ENCODE assay signal across 8 cellular contexts in genomic region chr2:60555794-60556161, GRCh38. TPM values are rescaled to one million over a fixed set of nuclear protein-coding genes. Genes with fewer than 3 reads are reported as not detected.
DNase-seq lines count a peak whose midpoint lies in the region; ATAC-seq and TF ChIP-seq lines count a peak whose summit lies in the region.

No MANE protein-coding gene starts in this region.

- peak overlapping the region; percentile 89 for H3K4me3 Mint-ChIP-seq in WTC11

- POLR2A ChIA-PET in WTC11 (lab: Charles Lee): interaction anchor here (0.7 to 1.6 kb wide), 3 partner anchors 17 to 202 kb away, joined by 3 to 4 read pairs (median 4); no protein-coding TSS in a partner anchor

- no peak for TF ChIP-seq CTCF in WTC11 (IDR thresholded peaks at IDR 0.05)

- peaks cover 19% of the 10 kb centered on the region for H3K27me3 Mint-ChIP-seq in WTC11 (ENCODE audit: low read depth)

- H3K4me1 Mint-ChIP-seq in WTC11: peaks cover 17% of the 10 kb centered on the region

- H3K36me3 Mint-ChIP-seq in WTC11: no peaks in the 10 kb centered on the region

- no peaks in the 10 kb centered on the region for H3K9me3 Mint-ChIP-seq in WTC11

- intact Hi-C loops in head of caudate nucleus (cut with DNase I): no loop called here

- peak overlapping the region; percentile 93 for H3K27ac Mint-ChIP-seq in WTC11

- ATAC-seq in GM18502 (IDR thresholded peaks at IDR 0.05; ENCODE audit: poor library complexity, unreplicated experiment): peak; percentile 12
- peak; percentile 7 for ATAC-seq in HG02678 (IDR thresholded peaks at IDR 0.05; ENCODE audit: unreplicated experiment)
- peak; percentile 15 for ATAC-seq in WTC11
- no peak for ATAC-seq in HG03108 (IDR thresholded peaks at IDR 0.05; ENCODE audit: unreplicated experiment)

- CTCF ChIA-PET in WTC11 (lab: Charles Lee): interaction anchor here (0.5 to 2.0 kb wide), 10 partner anchors 10 to 250 kb away, joined by 3 to 10 read pairs (median 4); no protein-coding TSS in a partner anchor

- DNase-seq in WTC11 (ENCODE audit: low spot score): no peak
- DNase-seq in medulla oblongata (ENCODE audit: extremely low spot score): peak; percentile 35
- DNase-seq in amniotic stem cell (lab: John Stamatoyannopoulos, UW): no peak
- DNase-seq in head of caudate nucleus: no peak
- no peak for DNase-seq in dermis blood vessel endothelial cell

TF ChIP-seq in WTC11, 78 proteins besides CTCF, POLR2A, EP300 and RAD21:
- TF ChIP-seq ZNF425 (CRISPR knock-in tag; conservative IDR thresholded peaks at IDR 0.05) (no peak), PRRX2 (CRISPR knock-in tag; IDR thresholded peaks at IDR 0.05) (no peak)
- TF ChIP-seq, protein P1, sequence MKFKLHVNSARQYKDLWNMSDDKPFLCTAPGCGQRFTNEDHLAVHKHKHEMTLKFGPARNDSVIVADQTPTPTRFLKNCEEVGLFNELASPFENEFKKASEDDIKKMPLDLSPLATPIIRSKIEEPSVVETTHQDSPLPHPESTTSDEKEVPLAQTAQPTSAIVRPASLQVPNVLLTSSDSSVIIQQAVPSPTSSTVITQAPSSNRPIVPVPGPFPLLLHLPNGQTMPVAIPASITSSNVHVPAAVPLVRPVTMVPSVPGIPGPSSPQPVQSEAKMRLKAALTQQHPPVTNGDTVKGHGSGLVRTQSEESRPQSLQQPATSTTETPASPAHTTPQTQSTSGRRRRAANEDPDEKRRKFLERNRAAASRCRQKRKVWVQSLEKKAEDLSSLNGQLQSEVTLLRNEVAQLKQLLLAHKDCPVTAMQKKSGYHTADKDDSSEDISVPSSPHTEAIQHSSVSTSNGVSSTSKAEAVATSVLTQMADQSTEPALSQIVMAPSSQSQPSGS (CRISPR knock-in tag; IDR thresholded peaks at IDR 0.05; ENCODE audit: borderline replicate concordance, low read depth): no peak
- TF ChIP-seq, protein P2, sequence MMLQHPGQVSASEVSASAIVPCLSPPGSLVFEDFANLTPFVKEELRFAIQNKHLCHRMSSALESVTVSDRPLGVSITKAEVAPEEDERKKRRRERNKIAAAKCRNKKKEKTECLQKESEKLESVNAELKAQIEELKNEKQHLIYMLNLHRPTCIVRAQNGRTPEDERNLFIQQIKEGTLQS (CRISPR knock-in tag; conservative IDR thresholded peaks at IDR 0.05): no peak

RNA-seq across cellular contexts. Expression of gene BCL11A, which starts 2.3 kb away (rescaled TPM):
- total RNA-seq in WTC11 (2021) (45.0 to 53.2 TPM (median 46.8 TPM) in 3 replicates), dermis blood vessel endothelial cell (under 0.01 and 0.23 TPM in 2 replicates)

Comparison
In these comparisons a context has a peak if more than half of its experiments do, and no peak if none do; other contexts are left out.
1. RNA of gene BCL11A, which starts 2.3 kb away (total RNA-seq): 45.0 to 53.2 TPM in WTC11; under 0.01 to 0.23 TPM in dermis blood vessel endothelial cell; every median in the first group is over 10 times any median in the second.